In the genomic region with DNA sequence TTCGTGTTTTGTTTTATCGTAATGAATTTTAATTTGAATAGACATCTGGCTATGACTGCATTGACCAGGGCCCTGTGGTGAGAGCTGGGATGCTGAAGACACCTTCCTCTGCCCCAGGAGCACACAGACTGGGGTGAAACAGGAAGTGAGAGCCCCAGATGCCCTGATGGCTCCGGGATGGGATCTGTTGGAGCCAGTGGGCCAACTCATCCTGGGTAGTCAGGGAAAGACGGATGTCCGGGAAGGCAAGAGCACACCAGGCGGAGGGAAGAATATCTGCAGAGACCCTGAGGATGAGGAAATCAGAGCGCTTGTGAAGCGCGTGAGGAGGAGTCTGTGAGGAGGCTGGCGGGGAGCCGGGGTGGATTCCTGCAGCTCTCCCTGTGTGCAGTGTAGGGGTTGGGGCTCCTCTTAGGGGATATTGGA, we compare ENCODE assay signal across 8 cellular contexts.
DNase-seq lines count a peak whose midpoint lies in the region; ATAC-seq and TF ChIP-seq lines count a peak whose summit lies in the region.
"Had no signal": no experiment of that assay in that cellular context is flagged by ENCODE, and none has a peak within 500 bp of the region (broad histone marks: within the 10 kb centered on the region; RNA-seq: fewer than 3 reads in every experiment).

No MANE protein-coding gene starts in this region.

- no peaks in the 10 kb centered on the region for H3K9me3 ChIP-seq in liver (ENCODE audit: control insufficient read depth in 4 of 4, low read length in 3 of 4)
- H3K9me3 ChIP-seq in testis = no peaks in the 10 kb centered on the region

- H3K27me3 ChIP-seq in liver (ENCODE audit: control insufficient read depth in 4 of 4, insufficient read depth in 4 of 4, low read length in 3 of 4) (no peaks in the 10 kb centered on the region), testis (no peaks in the 10 kb centered on the region)

- TF ChIP-seq RAD21 in liver (IDR thresholded peaks at IDR 0.05) = no peak

- WGBS in liver = 68% methylated on average over 11 of the region's 11 CpGs
- 52 to 59% methylated on average over 11 of the region's 11 CpGs for WGBS in testis, 2 donors

- peak overlapping the region; percentile 42 for H3K27ac ChIP-seq in caudate nucleus (ENCODE audit: low read depth, low read length)
- H3K27ac ChIP-seq in liver (ENCODE audit: low read depth in 1 of 2, low read length in 2 of 2) = peak overlapping the region; percentile 39 to 54
- no peak overlapping the region for H3K27ac ChIP-seq in testis
- H3K27ac ChIP-seq: HL-60 had no signal

- peak; percentile 73 for ATAC-seq in HG02885 (IDR thresholded peaks at IDR 0.05; ENCODE audit: poor library complexity, unreplicated experiment)
- no peak for ATAC-seq in GM21576 (IDR thresholded peaks at IDR 0.05; ENCODE audit: unreplicated experiment)

- intact Hi-C loops in testis (cut with DNase I; ENCODE audit: low total_unique reads) = loop anchor here (10.0 kb wide), 1 partner anchor 55 kb away; no protein-coding TSS in a partner anchor

- DNase-seq in caudate nucleus (lab: John Stamatoyannopoulos, UW) (peak in 1 of 61 donors; percentile 41), testis (peak; percentile 25), superior temporal gyrus (ENCODE audit: extremely low spot score) (no peak), NCI-H524 (lab: John Stamatoyannopoulos, UW) (no peak)

- H3K36me3 ChIP-seq in liver (ENCODE audit: control insufficient read depth in 4 of 4, insufficient read depth in 3 of 4, low read depth in 1 of 4, low read length in 3 of 4) (no peaks in the 10 kb centered on the region), testis (ENCODE audit: low read depth, missing control alignments) (no peaks in the 10 kb centered on the region)

- TF ChIP-seq POLR2A in testis (IDR thresholded peaks at IDR 0.05) = no peak

- H3K4me3 ChIP-seq in liver (ENCODE audit: low read depth in 1 of 3, low read length in 3 of 3) (no peak overlapping the region), testis (no peak overlapping the region)

- H3K4me1 ChIP-seq in liver (ENCODE audit: control insufficient read depth in 4 of 4, insufficient read depth in 4 of 4, low read length in 3 of 4) (peaks cover 5 to 19% (median 12%) of the 10 kb centered on the region in 4 donors), testis (no peaks in the 10 kb centered on the region)

- TF ChIP-seq CTCF in liver (IDR thresholded peaks at IDR 0.05; ENCODE audit: low read depth, low read length, missing input control) = peak; percentile 6
- no peak for TF ChIP-seq CTCF in testis (IDR thresholded peaks at IDR 0.05)

- no peak overlapping the region for H3K9ac ChIP-seq in liver (ENCODE audit: low read depth in 1 of 2, low read length in 2 of 2)

TF ChIP-seq in liver, 16 proteins besides CTCF, POLR2A, EP300 and RAD21:
- TF ChIP-seq HNF4A (conservative IDR thresholded peaks at IDR 0.05) (no peak), JUND (IDR thresholded peaks at IDR 0.05) (no peak), YY1 (IDR thresholded peaks at IDR 0.05) (peak; percentile 8)
TF ChIP-seq in liver: peak in this region for 1.

Comparison
In these comparisons a context has a peak if more than half of its experiments do, and no peak if none do; other contexts are left out.
1. H3K27ac ChIP-seq: peak in caudate nucleus (single experiment) and liver (2 of 2); none in testis (0 of 2).